14 cellular contexts compared by ENCODE assay signal in genomic region chr11:122305018-122305417, GRCh38.
"Had no signal": no experiment of that assay in that cellular context is flagged by ENCODE, and none has a peak within 500 bp of the region (broad histone marks: within the 10 kb centered on the region; RNA-seq: fewer than 3 reads in every experiment).

No MANE protein-coding gene starts in this region.

- H3K4me1 ChIP-seq: body of pancreas, lower lobe of right lung had no signal

- DNase-seq: activated CD4-positive, alpha-beta T cell treated with anti-CD3 and anti-CD28 coated beads for 1 hour; activated CD4-positive, alpha-beta T cell treated with anti-CD3 and anti-CD28 coated beads, Interleukin-2, amount 50 U/mL, for 4 hours; activated gamma-delta T cell; amniotic stem cell; body of pancreas; erythroblast; left colon; lower lobe of right lung; retina; stimulated activated naive CD8-positive, alpha-beta T cell treated with anti-CD3 and anti-CD28 coated beads, Interleukin-15, Interleukin-2, amounts not matched to agents 100 U/mL and 50 U/mL, for 24 hours; WERI-Rb-1 had no signal

- H3K36me3 ChIP-seq: lower lobe of right lung, WERI-Rb-1 had no signal

- H3K27ac ChIP-seq: body of pancreas, lower lobe of right lung, WERI-Rb-1 had no signal

- H3K36me3 Mint-ChIP-seq: activated naive CD4-positive, alpha-beta T cell treated with anti-CD3 and anti-CD28 coated beads, Interleukin-2, amount 50 U/mL, for 72 hours; natural killer cell treated with Interleukin-12 subunit alpha and Interleukin-12 subunit beta and Interleukin-15 and Interleukin-18, amount 100 ng/mL, for 72 hours had no signal

- H3K4me3 ChIP-seq: body of pancreas, lower lobe of right lung had no signal

- H3K27ac Mint-ChIP-seq: activated naive CD4-positive, alpha-beta T cell treated with anti-CD3 and anti-CD28 coated beads, Interleukin-2, amount 50 U/mL, for 72 hours; mesothelial cell of epicardium; natural killer cell treated with Interleukin-12 subunit alpha and Interleukin-12 subunit beta and Interleukin-15 and Interleukin-18, amount 100 ng/mL, for 72 hours had no signal

- ATAC-seq: activated naive CD4-positive, alpha-beta T cell treated with anti-CD3 and anti-CD28 coated beads, Interleukin-2, amount 50 U/mL, for 72 hours; body of pancreas; left colon; lower lobe of right lung; natural killer cell treated with Interleukin-12 subunit alpha and Interleukin-12 subunit beta and Interleukin-15 and Interleukin-18, amount 100 ng/mL, for 72 hours; stimulated activated naive CD8-positive, alpha-beta T cell treated with anti-CD3 and anti-CD28 coated beads, Interleukin-15, Interleukin-2, amounts not matched to agents 100 U/mL and 50 U/mL, for 24 hours had no signal

- H3K9me3 Mint-ChIP-seq: natural killer cell treated with Interleukin-12 subunit alpha and Interleukin-12 subunit beta and Interleukin-15 and Interleukin-18, amount 100 ng/mL, for 72 hours had no signal

- H3K27me3 ChIP-seq: body of pancreas had no signal

- H3K9me3 ChIP-seq: body of pancreas, lower lobe of right lung had no signal

- H3K4me3 Mint-ChIP-seq: mesothelial cell of epicardium; natural killer cell treated with Interleukin-12 subunit alpha and Interleukin-12 subunit beta and Interleukin-15 and Interleukin-18, amount 100 ng/mL, for 72 hours had no signal
